In genomic region chr7:74449809-74450397, GRCh38 we compare ENCODE assay signal across 8 cellular contexts. TPM values are rescaled to one million over a fixed set of nuclear protein-coding genes. Genes with fewer than 3 reads are reported as not detected.
A peak's percentile ranks its signal among the peaks of the same experiment; 100 is the strongest.
DNase-seq lines count a peak whose midpoint lies in the region; FAIRE-seq and TF ChIP-seq lines count a peak whose summit lies in the region.

No MANE protein-coding gene starts in this region.

- peaks cover 8% of the 10 kb centered on the region for H3K27me3 Mint-ChIP-seq in nephron progenitor cell (ENCODE audit: low read depth, poor library complexity)

- H3K9me3 ChIP-seq in esophagus muscularis mucosa (no peaks in the 10 kb centered on the region), suprapubic skin (no peaks in the 10 kb centered on the region)

- H3K4me3 Mint-ChIP-seq in nephron progenitor cell = no peak overlapping the region

- no peak overlapping the region for H3K27ac ChIP-seq in esophagus muscularis mucosa (replicated peaks in 1 of 4)
- no peak overlapping the region for H3K27ac ChIP-seq in suprapubic skin

- intact Hi-C loops in esophagus muscularis mucosa (cut with DNase I) = loop anchor here (10.0 kb wide), 1 partner anchor 115 kb away; no protein-coding TSS in a partner anchor

- H3K4me3 ChIP-seq in esophagus muscularis mucosa = no peak overlapping the region
- H3K4me3 ChIP-seq in suprapubic skin = no peak overlapping the region

- H3K36me3 ChIP-seq in esophagus muscularis mucosa (no peaks in the 10 kb centered on the region), suprapubic skin (no peaks in the 10 kb centered on the region)

- TF ChIP-seq EP300 in esophagus muscularis mucosa (IDR thresholded peaks at IDR 0.05) = no peak
- TF ChIP-seq EP300 in suprapubic skin (IDR thresholded peaks at IDR 0.05) = no peak

- peak; percentile 60 for FAIRE-seq in GM12892 (lab: Jason Lieb, UNC)

- peaks cover 10% of the 10 kb centered on the region for H3K4me1 Mint-ChIP-seq in nephron progenitor cell

- H3K9me3 Mint-ChIP-seq in nephron progenitor cell = no peaks in the 10 kb centered on the region

- no peak overlapping the region for H3K27ac Mint-ChIP-seq in nephron progenitor cell

- TF ChIP-seq POLR2A in GM12892 (IDR thresholded peaks at IDR 0.05; ENCODE audit: low read depth, low read length) (no peak), esophagus muscularis mucosa (IDR thresholded peaks at IDR 0.05; ENCODE audit: low read depth) (no peak), suprapubic skin (IDR thresholded peaks at IDR 0.05) (no peak)

- no peaks in the 10 kb centered on the region for H3K36me3 Mint-ChIP-seq in nephron progenitor cell (ENCODE audit: low read depth)

- TF ChIP-seq CTCF in esophagus muscularis mucosa (IDR thresholded peaks at IDR 0.05) (peak; percentile 86 to 92 (median 90)), nephron progenitor cell (IDR thresholded peaks at IDR 0.05) (peak; percentile 73), suprapubic skin (IDR thresholded peaks at IDR 0.05) (peak; percentile 45 to 83)

- 79% methylated on average over 11 of the region's 15 CpGs for WGBS in esophagus muscularis mucosa
- WGBS in suprapubic skin = 82% methylated on average over 13 of the region's 15 CpGs

- DNase-seq in A172 (ENCODE audit: low spot score) (peak; percentile 58), GM12892 (ENCODE audit: insufficient read length) (peak; percentile 75), NOMO-1 treated with dmso at 0.1 percent for 144 hours (lab: John Stamatoyannopoulos, UW; ENCODE audit: unreplicated experiment) (peak; percentile 61), esophagus muscularis mucosa (ENCODE audit: extremely low spot score) (no peak), nephron progenitor cell (peak; percentile 70), suprapubic skin (ENCODE audit: low spot score in 2 of 2) (peak in 1 of 2 donors; percentile 76), NCI-H1105 treated with DMSO at 0.1 percent for 48 hours (lab: John Stamatoyannopoulos, UW) (no peak)
- DNase-seq in activated CD8-positive, alpha-beta memory T cell treated with anti-CD3 and anti-CD28 coated beads, Interleukin-2, amount 50 U/mL, for 4 hours = peak; percentile 71

- H3K4me1 ChIP-seq in esophagus muscularis mucosa (peaks cover 9 to 27% (median 21%) of the 10 kb centered on the region in 4 donors), suprapubic skin (peaks cover 23% of the 10 kb centered on the region)

- H3K27me3 ChIP-seq in esophagus muscularis mucosa = no peaks in the 10 kb centered on the region
- H3K27me3 ChIP-seq in suprapubic skin = no peaks in the 10 kb centered on the region

RNA-seq across cellular contexts. Expression of gene GTF2IRD1, which starts 3.8 kb away (rescaled TPM):
- total RNA-seq in A172 (2014; rRNA removed; shearing (Covaris generic)) = 25.2 and 54.7 TPM in 2 replicates
- 7.6 TPM for polyA plus RNA-seq in GM12892 (2012; ENCODE audit: missing spikeins)
- total RNA-seq in esophagus muscularis mucosa = 10 to 100 TPM; 20.8 to 24.0 (median 22.0) TPM
- total RNA-seq in suprapubic skin = 10 to 100 TPM; 23.1 to 41.2 (median 25.0) TPM

Comparison
In these comparisons a context has a peak if more than half of its experiments do, and no peak if none do; other contexts are left out.
1. DNase-seq: peak in A172 (single experiment), GM12892 (single experiment), NOMO-1 treated with dmso at 0.1 percent for 144 hours (single experiment), activated CD8-positive, alpha-beta memory T cell treated with anti-CD3 and anti-CD28 coated beads, Interleukin-2, amount 50 U/mL, for 4 hours (single experiment) and nephron progenitor cell (single experiment); none in esophagus muscularis mucosa (single experiment) and NCI-H1105 treated with DMSO at 0.1 percent for 48 hours (single experiment).
2. Peak in every context shown above with its lines, with median percentiles within 50 percentile points of each other: CTCF ChIP-seq.